Comparison of ENCODE assay signal across 1 cellular context in the genomic region with DNA sequence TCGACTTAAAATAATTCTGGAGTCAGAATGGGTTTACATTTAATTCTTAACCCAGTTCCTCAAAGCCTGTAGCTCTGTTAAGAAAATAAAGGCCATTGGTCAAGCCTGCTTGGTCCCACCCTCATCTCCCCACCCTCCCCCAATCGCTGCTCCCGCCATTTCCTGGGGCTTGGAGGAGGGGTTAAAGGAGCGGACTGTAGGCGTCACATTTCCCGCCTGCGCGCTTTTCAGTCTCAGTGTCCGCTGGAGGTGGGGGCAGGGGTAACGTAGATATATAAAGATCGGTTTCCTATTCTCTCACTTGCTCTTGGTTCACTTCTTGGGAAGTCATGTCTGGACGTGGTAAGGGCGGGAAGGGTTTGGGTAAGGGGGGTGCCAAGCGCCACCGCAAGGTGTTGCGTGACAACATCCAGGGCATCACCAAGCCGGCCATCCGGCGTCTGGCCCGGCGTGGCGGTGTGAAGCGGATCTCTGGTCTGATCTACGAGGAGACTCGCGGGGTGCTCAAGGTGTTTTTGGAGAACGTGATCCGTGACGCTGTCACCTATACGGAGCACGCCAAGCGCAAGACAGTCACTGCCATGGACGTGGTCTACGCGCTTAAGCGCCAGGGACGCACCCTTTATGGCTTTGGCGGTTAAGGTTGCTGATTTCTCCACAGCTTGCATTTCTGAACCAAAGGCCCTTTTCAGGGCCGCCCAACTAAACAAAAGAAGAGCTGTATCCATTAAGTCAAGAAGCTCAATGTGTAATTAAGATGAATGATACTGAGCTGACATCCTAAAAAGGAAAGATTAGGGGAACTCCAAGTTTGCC.
A peak's percentile ranks its signal among the peaks of the same experiment; 100 is the strongest.
TF ChIP-seq lines count a peak whose summit lies in the region.

No MANE protein-coding gene starts in this region.

TF ChIP-seq in liver, 16 proteins besides CTCF, POLR2A, EP300 and RAD21 (continued from another document):
- TF ChIP-seq JUND (IDR thresholded peaks at IDR 0.05) (no peak), SP1 (IDR thresholded peaks at IDR 0.05) (peak; percentile 54)
